9 cellular contexts compared by ENCODE assay signal in the genomic region with DNA sequence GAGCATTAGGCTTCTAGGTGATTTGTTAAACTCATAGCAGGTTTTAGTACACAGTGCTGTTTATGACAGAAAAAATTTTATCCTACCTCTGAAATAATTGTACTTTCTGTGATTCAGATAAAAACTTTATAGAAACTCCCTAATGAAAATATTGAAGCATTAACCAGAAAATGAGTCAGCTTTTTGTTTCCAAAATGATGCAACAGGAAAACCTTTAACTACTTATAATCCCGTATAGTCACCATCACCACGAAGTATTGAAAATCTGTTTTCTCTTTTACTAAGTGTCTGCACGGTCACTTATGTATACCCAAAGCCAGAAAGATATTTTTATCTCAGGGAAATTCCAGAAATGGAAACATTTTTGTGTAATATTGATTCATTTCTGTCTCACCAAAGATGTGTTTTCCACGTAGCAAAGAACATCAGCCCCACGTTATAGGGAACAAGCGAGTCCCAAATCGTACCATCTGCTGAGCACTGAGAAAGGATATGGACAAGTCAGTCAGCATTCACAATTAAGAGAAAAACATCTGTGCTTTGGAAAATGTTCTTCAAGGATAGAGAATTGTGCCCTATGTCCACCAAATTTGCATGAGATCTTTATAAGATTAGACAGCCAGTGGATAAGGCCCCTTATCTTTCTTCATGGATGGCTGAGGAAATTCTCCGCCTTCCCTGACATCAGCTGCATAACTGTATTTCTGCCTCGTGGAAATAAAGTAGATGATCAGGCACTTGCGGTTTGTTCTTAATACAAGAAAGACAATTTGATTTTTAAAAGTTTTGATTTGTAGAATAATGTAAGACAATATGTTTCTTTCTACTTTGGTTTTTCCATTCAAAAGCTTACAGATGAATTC. TPM values are rescaled to one million over a fixed set of nuclear protein-coding genes. Genes with fewer than 3 reads are reported as not detected.
DNase-seq lines count a peak whose midpoint lies in the region; ATAC-seq, FAIRE-seq and TF ChIP-seq lines count a peak whose summit lies in the region.
"Had no signal": no experiment of that assay in that cellular context is flagged by ENCODE, and none has a peak within 500 bp of the region (broad histone marks: within the 10 kb centered on the region; RNA-seq: fewer than 3 reads in every experiment).

No MANE protein-coding gene starts in this region.

- TF ChIP-seq CTCF in GM20000 (IDR thresholded peaks at IDR 0.05; ENCODE audit: extremely low read depth, missing control alignments) (no peak), astrocyte (IDR thresholded peaks at IDR 0.05; ENCODE audit: insufficient read depth, low read depth, low read length) (no peak), spleen (IDR thresholded peaks at IDR 0.05 in 8 of 11, conservative IDR thresholded peaks at IDR 0.05 in 3 of 11) (no peak)

- FAIRE-seq in astrocyte (lab: Jason Lieb, UNC) = no peak
- no peak for FAIRE-seq in frontal cortex (lab: Jason Lieb, UNC)

- H3K4me3 Mint-ChIP-seq in astrocyte (ENCODE audit: unreplicated experiment) = no peak overlapping the region

- H3K4me1 ChIP-seq in astrocyte (ENCODE audit: insufficient read depth, low read length) (peaks cover 19% of the 10 kb centered on the region), spleen (peaks cover 46 to 87% (median 59%) of the 10 kb centered on the region in 6 donors)

- H3K27me3 ChIP-seq in astrocyte (ENCODE audit: insufficient read depth, low read length) = no peaks in the 10 kb centered on the region
- no peaks in the 10 kb centered on the region for H3K27me3 ChIP-seq in spleen (replicated peaks in 1 of 7)

- H3K36me3 Mint-ChIP-seq in astrocyte (ENCODE audit: low read depth, unreplicated experiment) = peaks cover 8% of the 10 kb centered on the region

- H3K4me1 Mint-ChIP-seq in astrocyte (ENCODE audit: low read depth, unreplicated experiment) = peaks cover 26% of the 10 kb centered on the region

- peak overlapping the region; percentile 21 for H3K27ac Mint-ChIP-seq in astrocyte (ENCODE audit: unreplicated experiment)

- ATAC-seq in HG03520 (IDR thresholded peaks at IDR 0.05; ENCODE audit: unreplicated experiment) = peak; percentile 48

- peak overlapping the region; percentile 69 for H3K4me2 ChIP-seq in astrocyte (ENCODE audit: low read length)

- H3K27me3 Mint-ChIP-seq in astrocyte (ENCODE audit: low read depth, unreplicated experiment) = no peaks in the 10 kb centered on the region

- H3K36me3 ChIP-seq in astrocyte (ENCODE audit: insufficient read depth, low read length) (no peaks in the 10 kb centered on the region), spleen (peaks cover 0 to 26% (median 8%) of the 10 kb centered on the region in 6 donors)

- no peaks in the 10 kb centered on the region for H4K20me1 ChIP-seq in astrocyte (ENCODE audit: insufficient read depth, low read length)

- H3K9me3 Mint-ChIP-seq in astrocyte (ENCODE audit: unreplicated experiment) = no peaks in the 10 kb centered on the region

- no peak overlapping the region for H2AFZ ChIP-seq in astrocyte (ENCODE audit: low read depth, low read length)

- peak overlapping the region; percentile 71 for H3K27ac ChIP-seq in astrocyte (ENCODE audit: low read depth, low read length)
- H3K27ac ChIP-seq in spleen = peak overlapping the region in 7 of 8 donors; percentile 31 to 73 (median 54)
- H3K27ac ChIP-seq: lower lobe of right lung had no signal

- H3K9me3 ChIP-seq in astrocyte (ENCODE audit: insufficient read depth, low read depth, low read length) (no peaks in the 10 kb centered on the region), spleen (no peaks in the 10 kb centered on the region)
- H3K9me3 ChIP-seq: lower lobe of right lung had no signal

- DNase-seq in EH (ENCODE audit: low read depth) (peak; percentile 76), GM20000 (ENCODE audit: low spot score) (peak; percentile 31), astrocyte (ENCODE audit: low read depth) (peak; percentile 75), spleen (no peak), frontal cortex (ENCODE audit: low spot score in 2 of 2) (no peak), NCI-H146 treated with DMSO at 0.1 percent for 48 hours (lab: John Stamatoyannopoulos, UW; ENCODE audit: unreplicated experiment) (no peak), hippocampal formation (lab: John Stamatoyannopoulos, UW) (no peak)
- DNase-seq: lower lobe of right lung had no signal

- H3K79me2 ChIP-seq in astrocyte (ENCODE audit: insufficient read depth, low read length) = no peaks in the 10 kb centered on the region

- no peak for TF ChIP-seq POLR2A in spleen (IDR thresholded peaks at IDR 0.05)

- WGBS in spleen, 5 donors = 39 to 43% (median 41%) methylated on average over 10 of the region's 10 CpGs

- intact Hi-C loops in spleen (cut with DNase I; ENCODE audit: low total_unique reads) = no loop called here

- H3K4me3 ChIP-seq in astrocyte (ENCODE audit: insufficient read depth, low read depth, low read length) = peak overlapping the region; percentile 4
- H3K4me3 ChIP-seq in spleen = peak overlapping the region in 1 of 8 donors; percentile 32
- H3K4me3 ChIP-seq: lower lobe of right lung had no signal

- H3K9ac ChIP-seq in astrocyte (ENCODE audit: low read length) = peak overlapping the region; percentile 52

RNA-seq across cellular contexts. Expression of a gene that starts 41.9 kb away (rescaled TPM):
- total RNA-seq in astrocyte (25.9 and 33.1 TPM in 2 replicates), spleen (100 to 1,000 TPM in 4 of 7 donors, 10 to 100 TPM in 3; 71.1 to 113 (median 102) TPM), frontal cortex (2.9 TPM)
- 100 to 1,000 TPM in 2 of 3 donors, 10 to 100 TPM in 1; 91.9 to 123 (median 100) TPM for polyA plus RNA-seq in spleen

RNA-seq across cellular contexts. Expression of a gene that starts 54.5 kb away (rescaled TPM):
- total RNA-seq in astrocyte = 82.8 and 108 TPM in 2 replicates
- total RNA-seq in spleen = 100 to 1,000 TPM; 134 to 190 (median 159) TPM
- 100 to 1,000 TPM; 135 to 193 (median 149) TPM for polyA plus RNA-seq in spleen
- 179 TPM for total RNA-seq in frontal cortex

Comparison
In these comparisons a context has a peak if more than half of its experiments do, and no peak if none do; other contexts are left out.
1. DNase-seq: peak in EH (single experiment), GM20000 (single experiment) and astrocyte (single experiment); none in spleen (single experiment), frontal cortex (0 of 2), NCI-H146 treated with DMSO at 0.1 percent for 48 hours (single experiment) and hippocampal formation (0 of 2).